In the genomic region with DNA sequence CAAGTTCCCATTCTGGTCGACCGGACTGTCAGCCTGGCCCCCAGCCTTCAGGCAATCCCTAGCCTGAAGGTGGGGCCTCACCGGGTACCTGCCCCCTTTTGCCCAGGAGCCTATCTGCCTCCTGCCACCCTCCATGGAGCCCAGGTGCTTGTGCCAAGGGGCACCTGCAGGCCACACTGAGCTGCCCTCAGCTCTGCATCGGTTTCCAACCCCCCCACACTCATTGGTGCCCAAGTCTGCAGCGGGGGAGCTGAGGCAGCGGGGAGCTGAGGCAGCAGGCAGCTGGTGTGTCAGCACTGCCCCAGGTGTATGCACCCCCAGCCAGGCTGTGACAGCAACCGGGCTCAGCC, we compare ENCODE assay signal across 25 cellular contexts.
"Had no signal": no experiment of that assay in that cellular context is flagged by ENCODE, and none has a peak within 500 bp of the region (broad histone marks: within the 10 kb centered on the region; RNA-seq: fewer than 3 reads in every experiment).

No MANE protein-coding gene starts in this region.

- H3K4me3 ChIP-seq: coronary artery, esophagus muscularis mucosa, gastroesophageal sphincter, heart left ventricle, hepatocyte, lower lobe of right lung, prostate gland, right atrium auricular region, sigmoid colon, stomach, thyroid gland, upper lobe of left lung, uterus had no signal

- H3K9me3 ChIP-seq: prostate gland, thyroid gland, upper lobe of left lung, uterus had no signal

- H3K36me3 Mint-ChIP-seq: natural killer cell; stimulated activated effector memory CD8-positive, alpha-beta T cell treated with anti-CD3 and anti-CD28 coated beads, Interleukin-12 subunit alpha, Interleukin-12 subunit beta, amount 100 ng/mL, for 72 hours had no signal

- H3K79me2 ChIP-seq: hepatocyte, parathyroid adenoma had no signal

- ATAC-seq: foreskin keratinocyte; gastroesophageal sphincter; stimulated activated effector memory CD8-positive, alpha-beta T cell treated with anti-CD3 and anti-CD28 coated beads, Interleukin-12 subunit alpha, Interleukin-12 subunit beta, amount 100 ng/mL, for 72 hours had no signal

- H3K4me1 ChIP-seq: foreskin keratinocyte, gastroesophageal sphincter, parathyroid adenoma, prostate gland, right atrium auricular region, uterus had no signal

- H2AFZ ChIP-seq: hepatocyte, parathyroid adenoma had no signal

- H3K4me2 ChIP-seq: hepatocyte had no signal

- H3K4me3 Mint-ChIP-seq: natural killer cell; neural crest cell; stimulated activated effector memory CD8-positive, alpha-beta T cell treated with anti-CD3 and anti-CD28 coated beads, Interleukin-12 subunit alpha, Interleukin-12 subunit beta, amount 100 ng/mL, for 72 hours had no signal

- H3K4me1 Mint-ChIP-seq: neural crest cell had no signal

- FAIRE-seq: endothelial cell of umbilical vein had no signal

- H3K9me3 Mint-ChIP-seq: natural killer cell; neural crest cell; stimulated activated effector memory CD8-positive, alpha-beta T cell treated with anti-CD3 and anti-CD28 coated beads, Interleukin-12 subunit alpha, Interleukin-12 subunit beta, amount 100 ng/mL, for 72 hours had no signal

- DNase-seq: dermis blood vessel endothelial cell; effector memory CD4-positive, alpha-beta T cell; foreskin keratinocyte; kidney glomerular epithelial cell; lower lobe of right lung; natural killer cell; stimulated activated CD4-positive, alpha-beta T cell treated with anti-CD3 and anti-CD28 coated beads, Interleukin-2, amount 100 ng/mL, for 24 hours; stimulated activated CD4-positive, alpha-beta T cell treated with anti-CD3 and anti-CD28 coated beads, Interleukin-4, amount 100 ng/mL, for 24 hours; stimulated activated naive CD4-positive, alpha-beta T cell treated with Interleukin-2 at 50 U/mL for 16 hours; stomach; thyroid gland; uterus had no signal

- H3K36me3 ChIP-seq: lower lobe of right lung, prostate gland, right atrium auricular region, sigmoid colon, thyroid gland, upper lobe of left lung, uterus had no signal

- H3K27ac ChIP-seq: coronary artery, esophagus muscularis mucosa, foreskin keratinocyte, gastroesophageal sphincter, heart left ventricle, hepatocyte, lower lobe of right lung, parathyroid adenoma, prostate gland, right atrium auricular region, sigmoid colon, stomach, thyroid gland, upper lobe of left lung, uterus had no signal

- H3K9ac ChIP-seq: parathyroid adenoma had no signal

- H3K27me3 ChIP-seq: esophagus muscularis mucosa, foreskin keratinocyte, gastroesophageal sphincter, heart left ventricle, hepatocyte, right atrium auricular region, sigmoid colon, stomach, thyroid gland, upper lobe of left lung, uterus had no signal
